21 cellular contexts compared by ENCODE assay signal in the genomic region with DNA sequence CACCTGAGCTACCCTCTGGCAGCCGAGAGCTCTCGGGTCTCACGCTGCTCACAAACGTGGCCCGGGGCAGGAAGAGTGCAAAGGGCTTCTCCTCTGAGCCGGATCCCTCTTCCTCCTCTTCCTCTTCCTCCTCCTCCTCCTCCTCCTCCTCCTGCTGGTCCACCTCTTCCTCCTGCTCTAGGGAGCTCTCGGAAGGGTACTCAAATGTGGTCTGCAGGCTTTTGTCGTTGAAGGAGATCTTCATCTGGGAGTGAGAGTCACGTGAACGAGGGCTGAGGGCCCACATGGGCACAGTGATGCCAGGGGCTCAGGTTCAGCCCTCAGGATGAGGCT. TPM values are rescaled to one million over a fixed set of nuclear protein-coding genes. Genes with fewer than 3 reads are reported as not detected.
DNase-seq lines count a peak whose midpoint lies in the region; ATAC-seq, FAIRE-seq and TF ChIP-seq lines count a peak whose summit lies in the region.
"Had no signal": no experiment of that assay in that cellular context is flagged by ENCODE, and none has a peak within 500 bp of the region (broad histone marks: within the 10 kb centered on the region; RNA-seq: fewer than 3 reads in every experiment).

No MANE protein-coding gene starts in this region.

- no peak for TF ChIP-seq RAD21 in HepG2 (CRISPR knock-in tag; IDR thresholded peaks at IDR 0.05)

- no peak for TF ChIP-seq EP300 in HepG2 (IDR thresholded peaks at IDR 0.05; ENCODE audit: low read depth in 2 of 2, low read length in 2 of 2)
- TF ChIP-seq EP300 in HepG2 (CRISPR knock-in tag; IDR thresholded peaks at IDR 0.05; ENCODE audit: borderline replicate concordance): no peak

- 96% methylated on average over 10 of the region's 10 CpGs for WGBS in HepG2 (ENCODE audit: low lambda C conversion rate)
- 57% methylated on average over 5 of the region's 10 CpGs for WGBS in right lobe of liver (ENCODE audit: insufficient coverage, low coverage, low lambda C conversion rate, missing lambda C conversion rate)

- ATAC-seq in HepG2 (no peak), right lobe of liver (no peak), HG03097 (IDR thresholded peaks at IDR 0.05; ENCODE audit: low FRiP score, unreplicated experiment) (no peak)
- ATAC-seq: CD8-positive, alpha-beta T cell had no signal

- TF ChIP-seq POLR2A in HepG2 (IDR thresholded peaks at IDR 0.05; ENCODE audit: insufficient read depth in 1 of 2, low read depth in 2 of 2, low read length in 2 of 2) (no peak), right lobe of liver (IDR thresholded peaks at IDR 0.05) (no peak)

- FAIRE-seq in HepG2 (lab: Jason Lieb, UNC): no peak
- FAIRE-seq: A204.1 had no signal

- no peak overlapping the region for H3K4me2 ChIP-seq in HepG2 (ENCODE audit: low read depth, low read length)

- DNase-seq in HepG2 (ENCODE audit: low spot score) (no peak), right lobe of liver (no peak), putamen (ENCODE audit: low spot score) (no peak)
- DNase-seq: BE2C; Calu3; CD8-positive, alpha-beta T cell; GF-D8; KBM-7; NCI-H1105; NCI-H2081; NCI-H2171 treated with DMSO at 0.1 percent for 48 hours; NCI-H446; NCI-H526 treated with DMSO at 0.1 percent for 48 hours; Peyer's patch; SHP77 had no signal

- H3K4me1 ChIP-seq in HepG2 (ENCODE audit: insufficient read depth, low read length): peaks cover 47% of the 10 kb centered on the region
- peaks cover 0 to 57% (median 28%) of the 10 kb centered on the region in 4 donors for H3K4me1 ChIP-seq in right lobe of liver

- no peak overlapping the region for H2AFZ ChIP-seq in HepG2 (ENCODE audit: low read length)

- no peaks in the 10 kb centered on the region for H4K20me1 ChIP-seq in HepG2 (ENCODE audit: insufficient read depth, low read length)

- H3K4me3 ChIP-seq in HepG2 (replicated peaks in 1 of 3; ENCODE audit: insufficient read depth in 1 of 3, low read depth in 2 of 3, low read length in 3 of 3) (no peak overlapping the region), right lobe of liver (no peak overlapping the region)
- H3K4me3 ChIP-seq: HAP-1, Peyer's patch, SK-N-MC had no signal

- BruUV-seq in HepG2 (replicated peaks; lab: Mats Ljungman, UMichigan): no TSS peak

- in situ Hi-C loops in HepG2 (cut with HindIII; ENCODE audit: extremely low pct_ligation_motif_present, low pct_unique_long_range_greater_than_20kb): no loop called here

- no peak for TF ChIP-seq CTCF in HepG2 (CRISPR knock-in tag; IDR thresholded peaks at IDR 0.05)
- no peak for TF ChIP-seq CTCF in right lobe of liver (IDR thresholded peaks at IDR 0.05)

- POLR2A ChIA-PET in HepG2 (lab: Yijun Ruan, JAX): interaction anchor here (1.1 to 1.9 kb wide), 2 partner anchors 8 to 31 kb away, joined by 5 to 6 read pairs; a partner anchor contains a TSS

- CTCF ChIA-PET in HepG2 (lab: Yijun Ruan, JAX; ENCODE audit: low intra/inter-chr PET ratio, low total read pairs): no interaction called here

- H3K79me2 ChIP-seq in HepG2 (ENCODE audit: insufficient read depth, low read length): peaks cover 40% of the 10 kb centered on the region

- intact Hi-C loops in HepG2 (cut with micrococcal nuclease; ENCODE audit: unreplicated experiment) (no loop called here), right lobe of liver (cut with DNase I) (no loop called here)

- H3K27ac ChIP-seq in HepG2 (ENCODE audit: extremely low read length, insufficient read depth, low read length) (no peak overlapping the region), right lobe of liver (no peak overlapping the region), cingulate gyrus (ENCODE audit: low read depth, low read length) (peak overlapping the region; percentile 100), temporal lobe (ENCODE audit: low read depth, low read length) (peak overlapping the region; percentile 100)
- H3K27ac ChIP-seq: Peyer's patch, SK-N-MC had no signal

- H3K27me3 ChIP-seq in HepG2 (ENCODE audit: control insufficient read depth in 1 of 2, insufficient read depth in 2 of 2, low read length in 2 of 2) (no peaks in the 10 kb centered on the region), right lobe of liver (no peaks in the 10 kb centered on the region)
- H3K27me3 ChIP-seq: BE2C, Peyer's patch had no signal

- H3K9ac ChIP-seq in HepG2 (ENCODE audit: insufficient read depth, low read depth, low read length): no peak overlapping the region

- H3K9me3 ChIP-seq in HepG2 (ENCODE audit: low read length) (no peaks in the 10 kb centered on the region), right lobe of liver (no peaks in the 10 kb centered on the region)
- H3K9me3 ChIP-seq: BE2C, HAP-1, Peyer's patch had no signal

- peaks cover 9 to 14% of the 10 kb centered on the region in 2 experiments; a peak in 3 of 5 replicates for H3K36me3 ChIP-seq in HepG2 (replicated peaks in 1 of 2; ENCODE audit: control insufficient read depth in 1 of 2, insufficient read depth in 2 of 2, low read length in 2 of 2)
- peaks cover 0 to 10% (median 0%) of the 10 kb centered on the region in 4 donors for H3K36me3 ChIP-seq in right lobe of liver

RNA-seq across cellular contexts. Expression of a gene that starts 3.9 kb away (rescaled TPM):
- total RNA-seq in HepG2 (2016; rRNA removed; fragmentation: Illumina TruSeq; extraction: Trizol) (41.2 and 49.4 TPM in 2 replicates), right lobe of liver (10 to 100 TPM; 21.5 to 53.3 (median 25.5) TPM), temporal lobe (15.7 TPM)
- 92.0 and 105 TPM in 2 replicates for total RNA-seq in HepG2 (2016; cell fraction: cytosol; rRNA removed; fragmentation: Illumina TruSeq; extraction: Trizol; ENCODE audit: low read depth)
- total RNA-seq in HepG2 (2016; cell fraction: insoluble cytoplasmic fraction; rRNA removed; fragmentation: Illumina TruSeq; extraction: Trizol): 41.5 and 51.7 TPM in 2 replicates
- total RNA-seq in HepG2 (2016; cell fraction: membrane; rRNA removed; fragmentation: Illumina TruSeq; extraction: Trizol): 94.3 and 110 TPM in 2 replicates
- total RNA-seq in HepG2 (2016; cell fraction: nucleus; rRNA removed; fragmentation: Illumina TruSeq; extraction: Trizol): 19.3 TPM in 2 replicates
- polyA plus RNA-seq in HepG2 (2011; rRNA removed): 35.9 and 44.8 TPM in 2 replicates
- 38.7 and 58.7 TPM in 2 replicates for polyA plus RNA-seq in HepG2 (2011; cell fraction: cytosol; rRNA removed)
- polyA plus RNA-seq in HepG2 (2011; cell fraction: nucleus; rRNA removed): 26.1 and 28.6 TPM in 2 replicates
- 18.0 and 31.4 TPM in 2 replicates for polyA plus RNA-seq in HepG2 (2012)
- polyA plus RNA-seq in HepG2 (2016; cell fraction: cytosol; fragmentation: Illumina TruSeq; extraction: Trizol; ENCODE audit: low read depth): 109 and 132 TPM in 2 replicates
- polyA plus RNA-seq in HepG2 (2016; cell fraction: insoluble cytoplasmic fraction; fragmentation: Illumina TruSeq; extraction: Trizol; ENCODE audit: low read depth): 49.3 and 50.3 TPM in 2 replicates
- 89.4 and 104 TPM in 2 replicates for polyA plus RNA-seq in HepG2 (2016; cell fraction: membrane; fragmentation: Illumina TruSeq; extraction: Trizol; ENCODE audit: low read depth)
- polyA plus RNA-seq in HepG2 (2016; cell fraction: nucleus; fragmentation: Illumina TruSeq; extraction: Trizol; ENCODE audit: insufficient read depth, low read depth): 39.2 and 44.3 TPM in 2 replicates
- 18.2 and 39.2 TPM in 2 replicates for polyA minus RNA-seq in HepG2 (2011; rRNA and poly(A)+ RNA removed; ENCODE audit: low replicate concordance)
- 12.4 and 13.8 TPM in 2 replicates for polyA minus RNA-seq in HepG2 (2011; cell fraction: cytosol; rRNA and poly(A)+ RNA removed)
- 4.1 TPM in 2 replicates for polyA minus RNA-seq in HepG2 (2011; cell fraction: nucleus; rRNA and poly(A)+ RNA removed)

RNA-seq across cellular contexts. Expression of a gene that starts 4.1 kb away (rescaled TPM):
- total RNA-seq in HepG2 (2016; rRNA removed; fragmentation: Illumina TruSeq; extraction: Trizol): 7.4 and 12.3 TPM in 2 replicates
- 22.4 and 23.5 TPM in 2 replicates for total RNA-seq in HepG2 (2016; cell fraction: cytosol; rRNA removed; fragmentation: Illumina TruSeq; extraction: Trizol; ENCODE audit: low read depth)
- 6.6 and 15.0 TPM in 2 replicates for total RNA-seq in HepG2 (2016; cell fraction: insoluble cytoplasmic fraction; rRNA removed; fragmentation: Illumina TruSeq; extraction: Trizol)
- 6.3 and 6.7 TPM in 2 replicates for total RNA-seq in HepG2 (2016; cell fraction: membrane; rRNA removed; fragmentation: Illumina TruSeq; extraction: Trizol)
- total RNA-seq in HepG2 (2016; cell fraction: nucleus; rRNA removed; fragmentation: Illumina TruSeq; extraction: Trizol): 17.6 and 21.6 TPM in 2 replicates
- polyA plus RNA-seq in HepG2 (2011; rRNA removed): 15.4 and 21.6 TPM in 2 replicates
- 5.4 and 9.8 TPM in 2 replicates for polyA plus RNA-seq in HepG2 (2011; cell fraction: cytosol; rRNA removed)
- polyA plus RNA-seq in HepG2 (2011; cell fraction: nucleus; rRNA removed): 144 and 175 TPM in 2 replicates
- polyA plus RNA-seq in HepG2 (2012): 13.6 and 16.6 TPM in 2 replicates
- 2.4 and 3.3 TPM in 2 replicates for polyA plus RNA-seq in HepG2 (2016; cell fraction: cytosol; fragmentation: Illumina TruSeq; extraction: Trizol; ENCODE audit: low read depth)
- 11.2 and 14.3 TPM in 2 replicates for polyA plus RNA-seq in HepG2 (2016; cell fraction: insoluble cytoplasmic fraction; fragmentation: Illumina TruSeq; extraction: Trizol; ENCODE audit: low read depth)
- polyA plus RNA-seq in HepG2 (2016; cell fraction: membrane; fragmentation: Illumina TruSeq; extraction: Trizol; ENCODE audit: low read depth): 4.1 TPM in 2 replicates
- polyA plus RNA-seq in HepG2 (2016; cell fraction: nucleus; fragmentation: Illumina TruSeq; extraction: Trizol; ENCODE audit: insufficient read depth, low read depth): 64.9 and 72.0 TPM in 2 replicates
- polyA minus RNA-seq in HepG2 (2011; rRNA and poly(A)+ RNA removed; ENCODE audit: low replicate concordance): 27.3 and 55.4 TPM in 2 replicates
- polyA minus RNA-seq in HepG2 (2011; cell fraction: cytosol; rRNA and poly(A)+ RNA removed): 14.7 and 17.5 TPM in 2 replicates
- polyA minus RNA-seq in HepG2 (2011; cell fraction: nucleus; rRNA and poly(A)+ RNA removed): 33.0 and 36.8 TPM in 2 replicates
- total RNA-seq in right lobe of liver: 10 to 100 TPM; 16.1 to 36.5 (median 27.9) TPM
- 22.1 TPM for total RNA-seq in temporal lobe

RNA-seq across cellular contexts. Expression of a gene that starts 8.1 kb away (rescaled TPM):
- total RNA-seq in HepG2 (2016; rRNA removed; fragmentation: Illumina TruSeq; extraction: Trizol): 17.5 and 19.2 TPM in 2 replicates
- 5.6 and 22.6 TPM in 2 replicates for total RNA-seq in HepG2 (2016; cell fraction: cytosol; rRNA removed; fragmentation: Illumina TruSeq; extraction: Trizol; ENCODE audit: low read depth)
- 15.6 and 20.1 TPM in 2 replicates for total RNA-seq in HepG2 (2016; cell fraction: insoluble cytoplasmic fraction; rRNA removed; fragmentation: Illumina TruSeq; extraction: Trizol)
- total RNA-seq in HepG2 (2016; cell fraction: membrane; rRNA removed; fragmentation: Illumina TruSeq; extraction: Trizol): 14.6 and 15.6 TPM in 2 replicates
- 13.8 and 14.1 TPM in 2 replicates for total RNA-seq in HepG2 (2016; cell fraction: nucleus; rRNA removed; fragmentation: Illumina TruSeq; extraction: Trizol)
- 10.1 and 12.4 TPM in 2 replicates for polyA plus RNA-seq in HepG2 (2011; rRNA removed)
- 8.3 and 14.4 TPM in 2 replicates for polyA plus RNA-seq in HepG2 (2011; cell fraction: cytosol; rRNA removed)
- polyA plus RNA-seq in HepG2 (2011; cell fraction: nucleus; rRNA removed): 41.5 and 45.5 TPM in 2 replicates
- polyA plus RNA-seq in HepG2 (2012): 12.2 and 16.0 TPM in 2 replicates
- 6.0 and 6.8 TPM in 2 replicates for polyA plus RNA-seq in HepG2 (2016; cell fraction: cytosol; fragmentation: Illumina TruSeq; extraction: Trizol; ENCODE audit: low read depth)
- polyA plus RNA-seq in HepG2 (2016; cell fraction: insoluble cytoplasmic fraction; fragmentation: Illumina TruSeq; extraction: Trizol; ENCODE audit: low read depth): 17.5 and 21.2 TPM in 2 replicates
- 10.8 and 12.2 TPM in 2 replicates for polyA plus RNA-seq in HepG2 (2016; cell fraction: membrane; fragmentation: Illumina TruSeq; extraction: Trizol; ENCODE audit: low read depth)
- 25.7 and 31.2 TPM in 2 replicates for polyA plus RNA-seq in HepG2 (2016; cell fraction: nucleus; fragmentation: Illumina TruSeq; extraction: Trizol; ENCODE audit: insufficient read depth, low read depth)
- 13.0 and 24.4 TPM in 2 replicates for polyA minus RNA-seq in HepG2 (2011; rRNA and poly(A)+ RNA removed; ENCODE audit: low replicate concordance)
- 14.2 and 15.9 TPM in 2 replicates for polyA minus RNA-seq in HepG2 (2011; cell fraction: cytosol; rRNA and poly(A)+ RNA removed)
- polyA minus RNA-seq in HepG2 (2011; cell fraction: nucleus; rRNA and poly(A)+ RNA removed): 10.0 and 12.4 TPM in 2 replicates
- 10 to 100 TPM; 12.1 to 28.9 (median 18.1) TPM for total RNA-seq in right lobe of liver
- total RNA-seq in temporal lobe: 5.4 TPM

RNA-seq across cellular contexts. Expression of a gene that starts 13.0 kb away (rescaled TPM):
- total RNA-seq in HepG2 (2016; rRNA removed; fragmentation: Illumina TruSeq; extraction: Trizol) (36.7 and 36.9 TPM in 2 replicates), right lobe of liver (10 to 100 TPM; 17.7 to 28.0 (median 23.9) TPM), temporal lobe (21.9 TPM)
- total RNA-seq in HepG2 (2016; cell fraction: cytosol; rRNA removed; fragmentation: Illumina TruSeq; extraction: Trizol; ENCODE audit: low read depth): 13.2 and 14.3 TPM in 2 replicates
- total RNA-seq in HepG2 (2016; cell fraction: insoluble cytoplasmic fraction; rRNA removed; fragmentation: Illumina TruSeq; extraction: Trizol): 37.8 TPM in 2 replicates
- total RNA-seq in HepG2 (2016; cell fraction: membrane; rRNA removed; fragmentation: Illumina TruSeq; extraction: Trizol): 34.6 and 37.7 TPM in 2 replicates
- 15.2 and 16.6 TPM in 2 replicates for total RNA-seq in HepG2 (2016; cell fraction: nucleus; rRNA removed; fragmentation: Illumina TruSeq; extraction: Trizol)
- polyA plus RNA-seq in HepG2 (2011; rRNA removed): 23.0 and 23.4 TPM in 2 replicates
- 27.7 and 31.7 TPM in 2 replicates for polyA plus RNA-seq in HepG2 (2011; cell fraction: cytosol; rRNA removed)
- polyA plus RNA-seq in HepG2 (2011; cell fraction: nucleus; rRNA removed): 12.2 and 13.2 TPM in 2 replicates
- 22.5 and 22.9 TPM in 2 replicates for polyA plus RNA-seq in HepG2 (2012)
- 12.4 and 14.0 TPM in 2 replicates for polyA plus RNA-seq in HepG2 (2016; cell fraction: cytosol; fragmentation: Illumina TruSeq; extraction: Trizol; ENCODE audit: low read depth)
- polyA plus RNA-seq in HepG2 (2016; cell fraction: insoluble cytoplasmic fraction; fragmentation: Illumina TruSeq; extraction: Trizol; ENCODE audit: low read depth): 38.8 and 39.8 TPM in 2 replicates
- polyA plus RNA-seq in HepG2 (2016; cell fraction: membrane; fragmentation: Illumina TruSeq; extraction: Trizol; ENCODE audit: low read depth): 29.6 and 33.1 TPM in 2 replicates
- 29.1 and 31.2 TPM in 2 replicates for polyA plus RNA-seq in HepG2 (2016; cell fraction: nucleus; fragmentation: Illumina TruSeq; extraction: Trizol; ENCODE audit: insufficient read depth, low read depth)
- 21.9 and 33.0 TPM in 2 replicates for polyA minus RNA-seq in HepG2 (2011; rRNA and poly(A)+ RNA removed; ENCODE audit: low replicate concordance)
- polyA minus RNA-seq in HepG2 (2011; cell fraction: cytosol; rRNA and poly(A)+ RNA removed): 12.0 and 13.6 TPM in 2 replicates
- 7.6 TPM in 2 replicates for polyA minus RNA-seq in HepG2 (2011; cell fraction: nucleus; rRNA and poly(A)+ RNA removed)

RNA-seq across cellular contexts. Expression of a gene that starts 13.1 kb away (rescaled TPM):
- total RNA-seq in HepG2 (2016; rRNA removed; fragmentation: Illumina TruSeq; extraction: Trizol): 4.9 and 8.7 TPM in 2 replicates
- 2.1 and 2.9 TPM in 2 replicates for total RNA-seq in HepG2 (2016; cell fraction: cytosol; rRNA removed; fragmentation: Illumina TruSeq; extraction: Trizol; ENCODE audit: low read depth)
- 4.4 and 9.2 TPM in 2 replicates for total RNA-seq in HepG2 (2016; cell fraction: insoluble cytoplasmic fraction; rRNA removed; fragmentation: Illumina TruSeq; extraction: Trizol)
- 2.6 and 3.0 TPM in 2 replicates for total RNA-seq in HepG2 (2016; cell fraction: membrane; rRNA removed; fragmentation: Illumina TruSeq; extraction: Trizol)
- 7.6 and 9.3 TPM in 2 replicates for total RNA-seq in HepG2 (2016; cell fraction: nucleus; rRNA removed; fragmentation: Illumina TruSeq; extraction: Trizol)
- 3.6 and 4.2 TPM in 2 replicates for polyA plus RNA-seq in HepG2 (2011; rRNA removed)
- polyA plus RNA-seq in HepG2 (2011; cell fraction: cytosol; rRNA removed): 1.4 and 2.3 TPM in 2 replicates
- polyA plus RNA-seq in HepG2 (2011; cell fraction: nucleus; rRNA removed): 31.8 and 46.8 TPM in 2 replicates
- polyA plus RNA-seq in HepG2 (2012): 4.0 and 5.5 TPM in 2 replicates
- polyA plus RNA-seq in HepG2 (2016; cell fraction: cytosol; fragmentation: Illumina TruSeq; extraction: Trizol; ENCODE audit: low read depth): 0.87 and 1.3 TPM in 2 replicates
- polyA plus RNA-seq in HepG2 (2016; cell fraction: insoluble cytoplasmic fraction; fragmentation: Illumina TruSeq; extraction: Trizol; ENCODE audit: low read depth): 4.5 and 6.6 TPM in 2 replicates
- polyA plus RNA-seq in HepG2 (2016; cell fraction: membrane; fragmentation: Illumina TruSeq; extraction: Trizol; ENCODE audit: low read depth): 1.6 and 1.8 TPM in 2 replicates
- 29.3 and 34.2 TPM in 2 replicates for polyA plus RNA-seq in HepG2 (2016; cell fraction: nucleus; fragmentation: Illumina TruSeq; extraction: Trizol; ENCODE audit: insufficient read depth, low read depth)
- 5.2 and 15.0 TPM in 2 replicates for polyA minus RNA-seq in HepG2 (2011; rRNA and poly(A)+ RNA removed; ENCODE audit: low replicate concordance)
- polyA minus RNA-seq in HepG2 (2011; cell fraction: cytosol; rRNA and poly(A)+ RNA removed): 2.1 and 2.4 TPM in 2 replicates
- 3.4 and 4.5 TPM in 2 replicates for polyA minus RNA-seq in HepG2 (2011; cell fraction: nucleus; rRNA and poly(A)+ RNA removed)
- total RNA-seq in right lobe of liver: 1 to 10 TPM; 4.7 to 9.6 (median 7.4) TPM
- total RNA-seq in temporal lobe: 3.4 TPM

Comparison
In these comparisons a context has a peak if more than half of its experiments do, and no peak if none do; other contexts are left out.
1. H3K27ac ChIP-seq: peak in cingulate gyrus (single experiment) and temporal lobe (single experiment); none in HepG2 (single experiment) and right lobe of liver (0 of 3).